7 cellular contexts compared by ENCODE assay signal in genomic region chr17:2486709-2487108, GRCh38. TPM values are rescaled to one million over a fixed set of nuclear protein-coding genes. Genes with fewer than 3 reads are reported as not detected.
DNase-seq lines count a peak whose midpoint lies in the region; ATAC-seq and TF ChIP-seq lines count a peak whose summit lies in the region.
"Not testable (repeated sequence)": the region's sequence is repeated elsewhere in the genome, so short reads cannot be mapped to it uniquely, and the experiment has no call there.

No MANE protein-coding gene starts in this region.

- TF ChIP-seq CTCF in C4-2B (conservative IDR thresholded peaks at IDR 0.05); LNCaP clone FGC (IDR thresholded peaks at IDR 0.05; ENCODE audit: control insufficient read depth, extremely low read depth, insufficient read depth); WTC11 (IDR thresholded peaks at IDR 0.05); dorsolateral prefrontal cortex (IDR thresholded peaks at IDR 0.05 in 54 of 56, conservative IDR thresholded peaks at IDR 0.05 in 2 of 56; ENCODE audit: low read depth in 1 of 56, partially characterized antibody in 56 of 56); glutamatergic neuron (IDR thresholded peaks at IDR 0.05; ENCODE audit: partially characterized antibody, unreplicated experiment); psoas muscle (IDR thresholded peaks at IDR 0.05): not testable (repeated sequence)

- intact Hi-C loops in dorsolateral prefrontal cortex (cut with DNase I) = loop anchor here in 1 of 2 donors (5.0 kb wide), 1 partner anchor 106 kb away; the partner anchor contains the start of gene PAFAH1B1
- intact Hi-C loops in psoas muscle (cut with DNase I) = not testable (repeated sequence)

- POLR2A ChIA-PET in WTC11 (lab: Charles Lee) = interaction anchor here (0.7 kb wide), 2 partner anchors 15 to 1252 kb away, joined by 3 to 7 read pairs; no protein-coding TSS in a partner anchor

- peaks cover 62% of the 10 kb centered on the region for H3K4me1 Mint-ChIP-seq in WTC11
- H3K4me1 Mint-ChIP-seq in activated T-helper 17 cell treated with anti-CD3 and anti-CD28 coated beads, Interleukin-2, amount 50 U/mL, for 72 hours = peaks cover 11% of the 10 kb centered on the region
- H3K4me1 Mint-ChIP-seq in glutamatergic neuron (ENCODE audit: low read depth, unreplicated experiment) = peaks cover 14% of the 10 kb centered on the region

- H3K27me3 ChIP-seq in dorsolateral prefrontal cortex; psoas muscle (ENCODE audit: insufficient read depth in 3 of 3, low read length in 2 of 3): not testable (repeated sequence)

- not testable (repeated sequence) for H3K36me3 ChIP-seq in psoas muscle (ENCODE audit: insufficient read depth in 1 of 2, low read depth in 1 of 2)

- H3K9me3 ChIP-seq in psoas muscle = not testable (repeated sequence)

- not testable (repeated sequence) for H3K27ac Mint-ChIP-seq in WTC11; glutamatergic neuron (ENCODE audit: unreplicated experiment)
- peak overlapping the region; percentile 24 for H3K27ac Mint-ChIP-seq in activated T-helper 17 cell treated with anti-CD3 and anti-CD28 coated beads, Interleukin-2, amount 50 U/mL, for 72 hours

- DNase-seq in LNCaP clone FGC (ENCODE audit: low read depth); WTC11 (ENCODE audit: low spot score); dorsolateral prefrontal cortex; glutamatergic neuron; psoas muscle: not testable (repeated sequence)

- H3K27me3 Mint-ChIP-seq in WTC11 (ENCODE audit: low read depth); activated T-helper 17 cell treated with anti-CD3 and anti-CD28 coated beads, Interleukin-2, amount 50 U/mL, for 72 hours; glutamatergic neuron (ENCODE audit: unreplicated experiment): not testable (repeated sequence)

- not testable (repeated sequence) for H3K4me3 Mint-ChIP-seq in WTC11; activated T-helper 17 cell treated with anti-CD3 and anti-CD28 coated beads, Interleukin-2, amount 50 U/mL, for 72 hours
- peak overlapping the region; percentile 7 for H3K4me3 Mint-ChIP-seq in glutamatergic neuron (ENCODE audit: unreplicated experiment)

- H3K9me3 Mint-ChIP-seq in WTC11; activated T-helper 17 cell treated with anti-CD3 and anti-CD28 coated beads, Interleukin-2, amount 50 U/mL, for 72 hours; glutamatergic neuron (ENCODE audit: unreplicated experiment): not testable (repeated sequence)

- not testable (repeated sequence) for ATAC-seq in WTC11; activated T-helper 17 cell treated with anti-CD3 and anti-CD28 coated beads, Interleukin-2, amount 50 U/mL, for 72 hours (replicated peaks); psoas muscle

- CTCF ChIA-PET in WTC11 (lab: Charles Lee) = interaction anchor here (0.7 to 1.1 kb wide), 2 partner anchors 20 to 135 kb away, joined by 3 read pairs; no protein-coding TSS in a partner anchor

- peaks cover 20% of the 10 kb centered on the region for H3K4me1 ChIP-seq in psoas muscle

- H3K4me3 ChIP-seq in LNCaP clone FGC (ENCODE audit: low read depth, low read length) (peak overlapping the region; percentile 30), psoas muscle (peak overlapping the region; percentile 47)
- H3K4me3 ChIP-seq in dorsolateral prefrontal cortex = not testable (repeated sequence)

- 97 to 98% (median 97%) methylated on average over 4 of the region's 4 CpGs for WGBS in psoas muscle, 3 donors

- H3K27ac ChIP-seq in C4-2B (peak overlapping the region; percentile 47), dorsolateral prefrontal cortex (peak overlapping the region in 39 of 59 donors; percentile 4 to 98 (median 83))
- not testable (repeated sequence) for H3K27ac ChIP-seq in psoas muscle

- not testable (repeated sequence) for H3K36me3 Mint-ChIP-seq in WTC11; glutamatergic neuron (ENCODE audit: unreplicated experiment)
- peaks cover 14% of the 10 kb centered on the region for H3K36me3 Mint-ChIP-seq in activated T-helper 17 cell treated with anti-CD3 and anti-CD28 coated beads, Interleukin-2, amount 50 U/mL, for 72 hours (ENCODE audit: low read depth)

TF ChIP-seq in WTC11, 78 proteins besides CTCF, POLR2A, EP300 and RAD21:
- TF ChIP-seq ZNF121 (CRISPR knock-in tag; IDR thresholded peaks at IDR 0.05) = peak; percentile 31; the same call in 1 of the 2 replicates

RNA-seq across cellular contexts. Expression of gene METTL16, which starts 25.0 kb away (rescaled TPM):
- total RNA-seq in WTC11 (2021) (45.9 to 54.1 TPM (median 51.1 TPM) in 3 replicates), dorsolateral prefrontal cortex (10 to 100 TPM; 19.6 to 52.4 (median 31.1) TPM), glutamatergic neuron (ENCODE audit: unreplicated experiment) (22.6 TPM), psoas muscle (10 to 100 TPM; 20.9 to 33.0 (median 24.0) TPM)
- total RNA-seq in activated T-helper 17 cell treated with anti-CD3 and anti-CD28 coated beads, Interleukin-2, amount 50 U/mL, for 72 hours = 10 to 100 TPM; 35.8 to 49.9 TPM
- 10 to 100 TPM; 11.2 to 26.9 (median 17.1) TPM for polyA plus RNA-seq in psoas muscle
